Comparison of ENCODE assay signal across 1 cellular context in the genomic region with DNA sequence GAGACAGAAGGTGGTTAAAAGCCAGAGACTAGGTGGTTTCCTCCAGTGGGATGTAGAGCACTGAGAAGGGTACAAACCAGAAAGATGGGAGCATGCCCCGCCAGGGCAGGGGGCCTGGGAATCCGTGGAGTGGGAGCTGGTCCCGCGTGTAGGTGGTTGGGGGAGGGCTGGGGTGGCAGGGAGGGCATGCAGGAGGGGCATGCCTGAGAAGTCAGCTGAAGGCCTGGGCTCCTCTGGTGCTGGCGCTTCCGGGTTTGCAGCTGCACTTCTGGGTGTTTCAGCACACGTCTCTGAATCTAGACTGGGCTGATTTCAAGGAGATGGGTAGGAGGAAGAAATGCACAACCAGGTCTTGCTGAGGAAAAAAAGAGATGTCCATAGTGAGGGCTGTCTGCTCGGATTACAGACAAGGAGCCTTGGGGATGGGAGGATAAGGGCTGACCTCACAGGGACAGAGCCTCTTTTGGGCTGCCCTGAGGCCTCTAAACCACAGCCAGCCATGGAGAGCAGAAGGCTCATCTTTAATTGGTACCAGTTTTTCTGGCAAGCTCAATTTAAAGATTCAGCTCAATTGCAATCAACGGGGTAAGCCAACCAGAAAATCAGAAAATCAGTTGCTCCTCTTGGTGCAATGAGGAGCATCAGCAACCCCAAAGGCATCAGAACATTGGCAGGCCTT.
TF ChIP-seq lines count a peak whose summit lies in the region.

No MANE protein-coding gene starts in this region.

TF ChIP-seq in GM23338, 12 proteins besides CTCF, POLR2A, EP300 and RAD21 (continued from another document):
- TF ChIP-seq, protein P1, sequence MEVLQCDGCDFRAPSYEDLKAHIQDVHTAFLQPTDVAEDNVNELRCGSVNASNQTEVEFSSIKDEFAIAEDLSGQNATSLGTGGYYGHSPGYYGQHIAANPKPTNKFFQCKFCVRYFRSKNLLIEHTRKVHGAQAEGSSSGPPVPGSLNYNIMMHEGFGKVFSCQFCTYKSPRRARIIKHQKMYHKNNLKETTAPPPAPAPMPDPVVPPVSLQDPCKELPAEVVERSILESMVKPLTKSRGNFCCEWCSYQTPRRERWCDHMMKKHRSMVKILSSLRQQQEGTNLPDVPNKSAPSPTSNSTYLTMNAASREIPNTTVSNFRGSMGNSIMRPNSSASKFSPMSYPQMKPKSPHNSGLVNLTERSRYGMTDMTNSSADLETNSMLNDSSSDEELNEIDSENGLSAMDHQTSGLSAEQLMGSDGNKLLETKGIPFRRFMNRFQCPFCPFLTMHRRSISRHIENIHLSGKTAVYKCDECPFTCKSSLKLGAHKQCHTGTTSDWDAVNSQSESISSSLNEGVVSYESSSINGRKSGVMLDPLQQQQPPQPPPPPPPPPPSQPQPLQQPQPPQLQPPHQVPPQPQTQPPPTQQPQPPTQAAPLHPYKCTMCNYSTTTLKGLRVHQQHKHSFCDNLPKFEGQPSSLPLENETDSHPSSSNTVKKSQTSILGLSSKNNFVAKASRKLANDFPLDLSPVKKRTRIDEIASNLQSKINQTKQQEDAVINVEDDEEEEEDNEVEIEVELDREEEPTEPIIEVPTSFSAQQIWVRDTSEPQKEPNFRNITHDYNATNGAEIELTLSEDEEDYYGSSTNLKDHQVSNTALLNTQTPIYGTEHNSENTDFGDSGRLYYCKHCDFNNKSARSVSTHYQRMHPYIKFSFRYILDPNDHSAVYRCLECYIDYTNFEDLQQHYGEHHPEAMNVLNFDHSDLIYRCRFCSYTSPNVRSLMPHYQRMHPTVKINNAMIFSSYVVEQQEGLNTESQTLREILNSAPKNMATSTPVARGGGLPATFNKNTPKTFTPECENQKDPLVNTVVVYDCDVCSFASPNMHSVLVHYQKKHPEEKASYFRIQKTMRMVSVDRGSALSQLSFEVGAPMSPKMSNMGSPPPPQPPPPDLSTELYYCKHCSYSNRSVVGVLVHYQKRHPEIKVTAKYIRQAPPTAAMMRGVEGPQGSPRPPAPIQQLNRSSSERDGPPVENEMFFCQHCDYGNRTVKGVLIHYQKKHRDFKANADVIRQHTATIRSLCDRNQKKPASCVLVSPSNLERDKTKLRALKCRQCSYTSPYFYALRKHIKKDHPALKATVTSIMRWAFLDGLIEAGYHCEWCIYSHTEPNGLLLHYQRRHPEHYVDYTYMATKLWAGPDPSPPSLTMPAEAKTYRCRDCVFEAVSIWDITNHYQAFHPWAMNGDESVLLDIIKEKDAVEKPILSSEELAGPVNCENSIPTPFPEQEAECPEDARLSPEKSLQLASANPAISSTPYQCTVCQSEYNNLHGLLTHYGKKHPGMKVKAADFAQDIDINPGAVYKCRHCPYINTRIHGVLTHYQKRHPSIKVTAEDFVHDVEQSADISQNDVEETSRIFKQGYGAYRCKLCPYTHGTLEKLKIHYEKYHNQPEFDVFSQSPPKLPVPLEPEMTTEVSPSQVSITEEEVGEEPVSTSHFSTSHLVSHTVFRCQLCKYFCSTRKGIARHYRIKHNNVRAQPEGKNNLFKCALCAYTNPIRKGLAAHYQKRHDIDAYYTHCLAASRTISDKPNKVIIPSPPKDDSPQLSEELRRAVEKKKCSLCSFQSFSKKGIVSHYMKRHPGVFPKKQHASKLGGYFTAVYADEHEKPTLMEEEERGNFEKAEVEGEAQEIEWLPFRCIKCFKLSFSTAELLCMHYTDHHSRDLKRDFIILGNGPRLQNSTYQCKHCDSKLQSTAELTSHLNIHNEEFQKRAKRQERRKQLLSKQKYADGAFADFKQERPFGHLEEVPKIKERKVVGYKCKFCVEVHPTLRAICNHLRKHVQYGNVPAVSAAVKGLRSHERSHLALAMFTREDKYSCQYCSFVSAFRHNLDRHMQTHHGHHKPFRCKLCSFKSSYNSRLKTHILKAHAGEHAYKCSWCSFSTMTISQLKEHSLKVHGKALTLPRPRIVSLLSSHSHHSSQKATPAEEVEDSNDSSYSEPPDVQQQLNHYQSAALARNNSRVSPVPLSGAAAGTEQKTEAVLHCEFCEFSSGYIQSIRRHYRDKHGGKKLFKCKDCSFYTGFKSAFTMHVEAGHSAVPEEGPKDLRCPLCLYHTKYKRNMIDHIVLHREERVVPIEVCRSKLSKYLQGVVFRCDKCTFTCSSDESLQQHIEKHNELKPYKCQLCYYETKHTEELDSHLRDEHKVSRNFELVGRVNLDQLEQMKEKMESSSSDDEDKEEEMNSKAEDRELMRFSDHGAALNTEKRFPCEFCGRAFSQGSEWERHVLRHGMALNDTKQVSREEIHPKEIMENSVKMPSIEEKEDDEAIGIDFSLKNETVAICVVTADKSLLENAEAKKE (CRISPR knock-in tag; IDR thresholded peaks at IDR 0.05) = no peak
TF ChIP-seq in GM23338: peak in this region for 0.
